ENCODE assay signal across 11 cellular contexts in genomic region chr1:86394416-86394815, GRCh38. TPM values are rescaled to one million over a fixed set of nuclear protein-coding genes. Genes with fewer than 3 reads are reported as not detected.
DNase-seq lines count a peak whose midpoint lies in the region; ATAC-seq and TF ChIP-seq lines count a peak whose summit lies in the region.
"Had no signal": no experiment of that assay in that cellular context is flagged by ENCODE, and none has a peak within 500 bp of the region (broad histone marks: within the 10 kb centered on the region; RNA-seq: fewer than 3 reads in every experiment).

No MANE protein-coding gene starts in this region.

- H3K27ac ChIP-seq in CD8-positive, alpha-beta T cell (ENCODE audit: low read depth, low read length) = no peak overlapping the region
- H3K27ac ChIP-seq in naive thymus-derived CD4-positive, alpha-beta T cell (ENCODE audit: low read depth, low read length) = no peak overlapping the region
- H3K27ac ChIP-seq: pancreas had no signal

- H3K4me1 ChIP-seq in CD8-positive, alpha-beta T cell (ENCODE audit: insufficient read depth, low read length) = peaks cover 24% of the 10 kb centered on the region
- H3K4me1 ChIP-seq in naive thymus-derived CD4-positive, alpha-beta T cell (ENCODE audit: control insufficient read depth in 2 of 2, insufficient read depth in 2 of 2, low read length in 2 of 2) = peaks cover 27 to 31% of the 10 kb centered on the region in 2 donors

- H3K27me3 Mint-ChIP-seq in CD8-positive, alpha-beta T cell (ENCODE audit: low read depth) = no peaks in the 10 kb centered on the region
- H3K27me3 Mint-ChIP-seq in chondrocyte (ENCODE audit: low read depth) = peaks cover 3% of the 10 kb centered on the region
- H3K27me3 Mint-ChIP-seq in naive thymus-derived CD4-positive, alpha-beta T cell = no peaks in the 10 kb centered on the region

- POLR2A ChIA-PET in CD8-positive, alpha-beta T cell (lab: Charles Lee) = interaction anchor here (0.6 kb wide), 1 partner anchor 1606 kb away, joined by 4 read pairs; no protein-coding TSS in a partner anchor
- POLR2A ChIA-PET in naive thymus-derived CD4-positive, alpha-beta T cell (lab: Charles Lee) = interaction anchor here (1.0 to 1.4 kb wide), 3 partner anchors 9 to 310 kb away, joined by 3 to 7 read pairs (median 5); partner anchors contain the start of gene SH3GLB1

- no peak overlapping the region for H3K4me3 ChIP-seq in CD8-positive, alpha-beta T cell (ENCODE audit: low read depth, low read length)
- peak overlapping the region; percentile 88 for H3K4me3 ChIP-seq in MG63
- H3K4me3 ChIP-seq in naive thymus-derived CD4-positive, alpha-beta T cell (ENCODE audit: low read length) = no peak overlapping the region

- CTCF ChIA-PET in CD8-positive, alpha-beta T cell (lab: Charles Lee) = interaction anchor here (0.7 to 2.6 kb wide), 2 partner anchors 10 to 74 kb away, joined by 3 to 8 read pairs; no protein-coding TSS in a partner anchor
- CTCF ChIA-PET in naive thymus-derived CD4-positive, alpha-beta T cell (lab: Charles Lee) = interaction anchor here (0.6 to 1.4 kb wide), 5 partner anchors 10 to 293 kb away, joined by 3 to 4 read pairs (median 3); no protein-coding TSS in a partner anchor

- H3K27me3 ChIP-seq in CD8-positive, alpha-beta T cell (ENCODE audit: insufficient read depth, low read length) = no peaks in the 10 kb centered on the region
- H3K27me3 ChIP-seq in MG63 = no peaks in the 10 kb centered on the region
- no peaks in the 10 kb centered on the region for H3K27me3 ChIP-seq in naive thymus-derived CD4-positive, alpha-beta T cell (ENCODE audit: control insufficient read depth in 2 of 2, insufficient read depth in 2 of 2, low read length in 2 of 2)
- H3K27me3 ChIP-seq: pancreas had no signal

- no peaks in the 10 kb centered on the region for H3K9me3 Mint-ChIP-seq in CD8-positive, alpha-beta T cell
- peaks cover 13% of the 10 kb centered on the region for H3K9me3 Mint-ChIP-seq in chondrocyte (ENCODE audit: low read depth)
- H3K9me3 Mint-ChIP-seq in naive thymus-derived CD4-positive, alpha-beta T cell = peaks cover 0 to 8% (median 0%) of the 10 kb centered on the region in 11 donors

- H3K36me3 ChIP-seq in CD8-positive, alpha-beta T cell (ENCODE audit: insufficient read depth, low read length) = no peaks in the 10 kb centered on the region
- H3K36me3 ChIP-seq in MG63 = no peaks in the 10 kb centered on the region
- H3K36me3 ChIP-seq in naive thymus-derived CD4-positive, alpha-beta T cell (ENCODE audit: control insufficient read depth in 2 of 3, insufficient read depth in 3 of 3, low read length in 3 of 3) = peaks cover 0 to 8% (median 0%) of the 10 kb centered on the region in 3 experiments
- H3K36me3 ChIP-seq: pancreas had no signal

- no peaks in the 10 kb centered on the region for H3K9me3 ChIP-seq in CD8-positive, alpha-beta T cell (ENCODE audit: low read length)
- H3K9me3 ChIP-seq in MG63 = no peaks in the 10 kb centered on the region
- no peaks in the 10 kb centered on the region for H3K9me3 ChIP-seq in naive thymus-derived CD4-positive, alpha-beta T cell (ENCODE audit: control insufficient read depth in 2 of 3, low read length in 3 of 3)
- H3K9me3 ChIP-seq: pancreas had no signal

- peak overlapping the region; percentile 50 for H3K27ac Mint-ChIP-seq in CD8-positive, alpha-beta T cell
- H3K27ac Mint-ChIP-seq in chondrocyte (ENCODE audit: unreplicated experiment) = peak overlapping the region; percentile 60
- peak overlapping the region; percentile 23 to 99 (median 85) for H3K27ac Mint-ChIP-seq in naive thymus-derived CD4-positive, alpha-beta T cell

- peaks cover 67% of the 10 kb centered on the region for H3K4me1 Mint-ChIP-seq in CD8-positive, alpha-beta T cell (ENCODE audit: low read depth)
- peaks cover 41% of the 10 kb centered on the region for H3K4me1 Mint-ChIP-seq in chondrocyte (ENCODE audit: low read depth)
- H3K4me1 Mint-ChIP-seq in naive thymus-derived CD4-positive, alpha-beta T cell = peaks cover 35 to 85% (median 73%) of the 10 kb centered on the region in 7 donors

- ATAC-seq in CD8-positive, alpha-beta T cell = no peak
- ATAC-seq in naive thymus-derived CD4-positive, alpha-beta T cell = no peak
- ATAC-seq in HG03439 (IDR thresholded peaks at IDR 0.05; ENCODE audit: unreplicated experiment) = no peak
- no peak for ATAC-seq in HG02852 (IDR thresholded peaks at IDR 0.05; ENCODE audit: unreplicated experiment)
- no peak for ATAC-seq in esophagus mucosa

- intact Hi-C loops in CD8-positive, alpha-beta T cell (cut with DNase I, micrococcal nuclease) = loop anchor here (10.0 kb wide), 3 partner anchors 690 to 1710 kb away; partner anchors contain the start of genes BCL10 (in 2 of the 2) and ZNHIT6 (in 1 of the 2)
- intact Hi-C loops in naive thymus-derived CD4-positive, alpha-beta T cell (cut with micrococcal nuclease) = loop anchor here (5.0 to 10.0 kb wide), 3 partner anchors 1117 to 1960 kb away; partner anchors contain the start of gene BCL10 (in 1 of the 2)

- TF ChIP-seq CTCF in CD8-positive, alpha-beta T cell (IDR thresholded peaks at IDR 0.05) = no peak
- no peak for TF ChIP-seq CTCF in chondrocyte (IDR thresholded peaks at IDR 0.05)

- H3K36me3 Mint-ChIP-seq in CD8-positive, alpha-beta T cell = peaks cover 7% of the 10 kb centered on the region
- H3K36me3 Mint-ChIP-seq in chondrocyte (ENCODE audit: low read depth) = peaks cover 3% of the 10 kb centered on the region
- H3K36me3 Mint-ChIP-seq in naive thymus-derived CD4-positive, alpha-beta T cell = peaks cover 0 to 39% (median 0%) of the 10 kb centered on the region in 5 donors

- peak overlapping the region; percentile 44 for H3K4me3 Mint-ChIP-seq in CD8-positive, alpha-beta T cell
- peak overlapping the region; percentile 91 for H3K4me3 Mint-ChIP-seq in chondrocyte (ENCODE audit: unreplicated experiment)
- H3K4me3 Mint-ChIP-seq in naive thymus-derived CD4-positive, alpha-beta T cell = peak overlapping the region; percentile 42 to 100 (median 80)

- no peak for DNase-seq in CD8-positive, alpha-beta T cell
- DNase-seq in MG63 (no peak), chondrocyte (ENCODE audit: low spot score) (no peak), UCSD-AML1 (lab: John Stamatoyannopoulos, UW; ENCODE audit: unreplicated experiment) (no peak)
- DNase-seq in naive thymus-derived CD4-positive, alpha-beta T cell = no peak
- DNase-seq: NCI-H1048, pancreas, SHP77 had no signal

RNA-seq across cellular contexts. Expression of gene ODF2L, which starts 1.7 kb away (rescaled TPM):
- total RNA-seq in CD8-positive, alpha-beta T cell = 10 to 100 TPM; 49.3 to 49.6 TPM
- total RNA-seq in MG63 (2014; rRNA removed; shearing (Covaris generic); ENCODE audit: low replicate concordance) = 6.7 and 38.3 TPM in 2 replicates
- 26.7 to 34.4 TPM (median 28.2 TPM) in 3 replicates for total RNA-seq in chondrocyte
- total RNA-seq in naive thymus-derived CD4-positive, alpha-beta T cell = 10 to 100 TPM; 50.3 to 75.3 (median 52.2) TPM
- polyA plus RNA-seq in naive thymus-derived CD4-positive, alpha-beta T cell = 10 to 100 TPM; 22.8 to 30.8 TPM
- total RNA-seq in esophagus mucosa = 23.0 TPM

RNA-seq across cellular contexts. Expression of gene CLCA2, which starts 29.6 kb away (rescaled TPM):
- total RNA-seq in CD8-positive, alpha-beta T cell = not detected
- total RNA-seq in MG63 (2014; rRNA removed; shearing (Covaris generic); ENCODE audit: low replicate concordance) = 0.05 and 0.20 TPM in 2 replicates
- total RNA-seq in chondrocyte (0.31 TPM in 1 of 3 replicates, not detected in the others), esophagus mucosa (357 TPM)
- total RNA-seq in naive thymus-derived CD4-positive, alpha-beta T cell = not detected
- polyA plus RNA-seq in naive thymus-derived CD4-positive, alpha-beta T cell = not detected
- polyA plus RNA-seq: pancreas had no signal

Comparison
In these comparisons a context has a peak if more than half of its experiments do, and no peak if none do; other contexts are left out.
1. RNA of gene CLCA2, which starts 29.6 kb away (total RNA-seq): 357 TPM in esophagus mucosa (single experiment); 0.05 to 0.20 TPM in MG63, not detected in CD8-positive, alpha-beta T cell, 0.31 TPM in chondrocyte and not detected in naive thymus-derived CD4-positive, alpha-beta T cell; every median in the first group is over 100 times any median in the second.
2. Peak in every context shown above with its lines, with median percentiles within 50 percentile points of each other: H3K27ac Mint-ChIP-seq and H3K4me3 Mint-ChIP-seq.